12 cellular contexts compared by ENCODE assay signal in the genomic region with DNA sequence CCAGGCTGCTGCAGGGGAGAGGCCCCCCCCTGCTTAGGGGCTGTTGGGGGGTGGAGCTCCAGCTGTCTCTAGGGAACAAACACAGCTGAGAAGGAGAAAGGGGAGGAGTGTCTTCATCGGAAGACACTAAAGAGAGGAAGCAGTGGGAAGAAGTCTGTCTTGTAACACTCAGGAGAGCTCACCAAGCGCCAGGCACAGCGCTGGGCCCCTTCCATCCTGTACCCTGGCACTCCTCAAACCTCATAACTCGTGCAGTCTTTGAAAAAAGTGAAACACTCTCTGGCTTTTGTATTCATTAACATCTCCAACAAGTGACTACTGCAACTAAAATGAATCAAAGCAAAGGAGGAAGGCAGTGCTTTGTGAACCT.
DNase-seq lines count a peak whose midpoint lies in the region; ATAC-seq, FAIRE-seq and TF ChIP-seq lines count a peak whose summit lies in the region.
"Had no signal": no experiment of that assay in that cellular context is flagged by ENCODE, and none has a peak within 500 bp of the region (broad histone marks: within the 10 kb centered on the region; RNA-seq: fewer than 3 reads in every experiment).

No MANE protein-coding gene starts in this region.

- H4K12ac ChIP-seq in trophoblast cell (ENCODE audit: low read depth, low read length) = no peak overlapping the region

- no peak overlapping the region for H2BK120ac ChIP-seq in trophoblast cell (ENCODE audit: insufficient read depth, low read length, poor library complexity)

- peaks cover 2% of the 10 kb centered on the region for H3K79me1 ChIP-seq in trophoblast cell (ENCODE audit: low read length)

- H3K27me3 ChIP-seq in MM.1S (replicated peaks; ENCODE audit: insufficient read depth, low read length) (no peaks in the 10 kb centered on the region), trophoblast cell (ENCODE audit: insufficient read depth, low read length) (no peaks in the 10 kb centered on the region)
- H3K27me3 ChIP-seq: uterus had no signal

- H3K4me1 ChIP-seq in MM.1S (ENCODE audit: low read length) (peaks cover 40% of the 10 kb centered on the region), trophoblast cell (ENCODE audit: control insufficient read depth in 1 of 2, insufficient read depth in 2 of 2, low read length in 2 of 2) (peaks cover 23 to 25% of the 10 kb centered on the region in 2 experiments)

- no peaks in the 10 kb centered on the region for H3K9me2 ChIP-seq in MM.1S (replicated peaks; ENCODE audit: insufficient read depth, low read length)

- H3K14ac ChIP-seq in trophoblast cell (ENCODE audit: low read length) = peak overlapping the region; percentile 35

- no peaks in the 10 kb centered on the region for H4K20me1 ChIP-seq in MM.1S (ENCODE audit: insufficient read depth, low read length)

- no peak overlapping the region for H2AFZ ChIP-seq in MM.1S (ENCODE audit: low read length)
- no peak overlapping the region for H2AFZ ChIP-seq in trophoblast cell (ENCODE audit: insufficient read depth, low read length, poor library complexity)

- H3K4me3 ChIP-seq in MM.1S (ENCODE audit: low read length) (no peak overlapping the region), trophoblast cell (ENCODE audit: low read depth, low read length) (no peak overlapping the region)
- H3K4me3 ChIP-seq: uterus had no signal

- H3K36me3 ChIP-seq in MM.1S (replicated peaks; ENCODE audit: insufficient read depth, low read length) = no peaks in the 10 kb centered on the region
- H3K36me3 ChIP-seq in trophoblast cell (ENCODE audit: control insufficient read depth in 1 of 2, insufficient read depth in 2 of 2, low read length in 2 of 2) = no peaks in the 10 kb centered on the region
- H3K36me3 ChIP-seq: uterus had no signal

- no CpG with 5 or more reads among the region's 4 CpGs for WGBS in trophoblast cell (ENCODE audit: extremely low coverage, insufficient coverage, insufficient read length)

- no peak for FAIRE-seq in GM19239 (lab: Jason Lieb, UNC)
- FAIRE-seq: endothelial cell of umbilical vein had no signal

- H3K4ac ChIP-seq in trophoblast cell (ENCODE audit: low read depth, low read length) = no peak overlapping the region

- H3K79me2 ChIP-seq in MM.1S (ENCODE audit: low read length) (no peaks in the 10 kb centered on the region), trophoblast cell (ENCODE audit: control insufficient read depth, insufficient read depth, low read length, poor library complexity) (no peaks in the 10 kb centered on the region)

- TF ChIP-seq CTCF in MM.1S (IDR thresholded peaks at IDR 0.05; ENCODE audit: low read length) = no peak

- ATAC-seq in HG02798 (IDR thresholded peaks at IDR 0.05; ENCODE audit: poor library complexity, unreplicated experiment) = no peak

- H2AK5ac ChIP-seq in trophoblast cell (ENCODE audit: low read length) = no peak overlapping the region

- no peak overlapping the region for H4K8ac ChIP-seq in trophoblast cell (ENCODE audit: low read depth, low read length)

- no peak overlapping the region for H2BK5ac ChIP-seq in trophoblast cell (ENCODE audit: low read depth, low read length, poor library complexity)

- no peak overlapping the region for H3K4me2 ChIP-seq in MM.1S (ENCODE audit: low read depth, low read length)
- H3K4me2 ChIP-seq in trophoblast cell (ENCODE audit: low read length) = no peak overlapping the region

- DNase-seq in D341Med (ENCODE audit: low spot score) (peak; percentile 94), MM.1S (no peak), cerebellar cortex (ENCODE audit: low spot score) (peak; percentile 43), trophoblast cell (no peak), GM19239 (ENCODE audit: insufficient read length, low spot score) (no peak), kidney tubule cell (ENCODE audit: low spot score) (no peak)
- DNase-seq: activated CD4-positive, CD25-positive, alpha-beta regulatory T cell; EL; NCI-H1694 had no signal

- H3K23ac ChIP-seq in trophoblast cell (ENCODE audit: low read length) = no peak overlapping the region

- H3F3A ChIP-seq in MM.1S (ENCODE audit: insufficient read depth, low read length) = peaks cover 7% of the 10 kb centered on the region; the same call in 1 of the 2 replicates

- H3K18ac ChIP-seq in trophoblast cell (ENCODE audit: low read length) = no peak overlapping the region

- no peak overlapping the region for H4K91ac ChIP-seq in trophoblast cell (ENCODE audit: low read depth, low read length)

- H2BK12ac ChIP-seq in trophoblast cell (ENCODE audit: low read length) = no peak overlapping the region

- H3K9me3 ChIP-seq in MM.1S (replicated peaks; ENCODE audit: insufficient read depth, low read length) (no peaks in the 10 kb centered on the region), trophoblast cell (ENCODE audit: insufficient read depth, low read depth, low read length) (no peaks in the 10 kb centered on the region)
- H3K9me3 ChIP-seq: uterus had no signal

- H3K27ac ChIP-seq in MM.1S (ENCODE audit: low read length) (peak overlapping the region; percentile 53; the same call in 1 of the 2 replicates), trophoblast cell (ENCODE audit: low read depth, low read length) (no peak overlapping the region)
- H3K27ac ChIP-seq: uterus had no signal

- no peak overlapping the region for H3K9ac ChIP-seq in MM.1S (ENCODE audit: low read length)
- no peak overlapping the region for H3K9ac ChIP-seq in trophoblast cell (ENCODE audit: low read length)

Comparison
In these comparisons a context has a peak if more than half of its experiments do, and no peak if none do; other contexts are left out.
1. DNase-seq: peak in D341Med (single experiment) and cerebellar cortex (single experiment); none in MM.1S (single experiment), trophoblast cell (0 of 2), GM19239 (single experiment) and kidney tubule cell (single experiment).